ENCODE assay signal across 12 cellular contexts in the genomic region with DNA sequence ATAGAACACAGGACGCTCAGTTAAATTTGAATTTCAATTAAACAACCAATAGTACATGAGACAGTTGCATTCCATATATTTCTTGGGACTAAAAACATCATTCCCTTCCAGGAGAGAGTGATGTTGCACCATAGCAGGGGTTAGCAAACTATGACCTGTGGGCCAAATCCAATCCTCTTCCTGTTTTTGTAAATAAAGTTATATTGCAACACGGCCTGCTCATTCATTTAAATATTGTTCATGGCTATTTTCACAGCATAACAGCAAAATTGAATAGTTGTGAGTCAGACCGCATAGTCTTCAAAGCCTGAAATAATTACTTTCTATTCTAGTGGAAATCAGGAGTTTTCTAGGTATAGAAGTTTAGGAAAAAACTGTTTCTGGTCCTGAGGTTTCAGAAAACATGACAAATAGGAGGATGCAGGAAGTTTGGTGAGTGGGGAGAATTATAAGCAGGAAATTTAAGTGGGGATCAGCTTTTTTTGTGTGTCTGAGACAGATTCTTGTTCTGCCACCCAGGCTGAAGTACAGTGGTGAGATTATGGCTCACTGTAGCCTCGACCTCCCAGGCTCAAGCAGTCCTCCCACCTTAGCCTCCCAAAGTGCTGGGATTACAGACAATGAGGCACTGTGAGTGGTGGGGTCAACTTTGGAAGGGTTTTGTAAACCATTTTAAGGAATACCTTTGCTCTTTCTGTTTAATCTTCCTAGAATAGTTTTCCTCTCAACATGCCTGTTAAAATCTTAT.
A peak's percentile ranks its signal among the peaks of the same experiment; 100 is the strongest.
DNase-seq lines count a peak whose midpoint lies in the region; ATAC-seq and TF ChIP-seq lines count a peak whose summit lies in the region.
"Had no signal": no experiment of that assay in that cellular context is flagged by ENCODE, and none has a peak within 500 bp of the region (broad histone marks: within the 10 kb centered on the region; RNA-seq: fewer than 3 reads in every experiment).

No MANE protein-coding gene starts in this region.

- no peak overlapping the region for H3K27ac ChIP-seq in foreskin keratinocyte

- H3K9ac ChIP-seq in adipocyte (ENCODE audit: low read length), result no peak overlapping the region

- H3K27me3 ChIP-seq in adipocyte (replicated peaks; ENCODE audit: control insufficient read depth, insufficient read depth, low read length) (no peaks in the 10 kb centered on the region), foreskin keratinocyte (no peaks in the 10 kb centered on the region)

- ATAC-seq in foreskin keratinocyte, result no peak
- no peak for ATAC-seq in HG03135 (IDR thresholded peaks at IDR 0.05; ENCODE audit: unreplicated experiment)
- ATAC-seq in HG03196 (IDR thresholded peaks at IDR 0.05; ENCODE audit: unreplicated experiment), result no peak
- ATAC-seq in GM21825 (IDR thresholded peaks at IDR 0.05; ENCODE audit: unreplicated experiment), result no peak

- TF ChIP-seq CTCF in AG09319 (IDR thresholded peaks at IDR 0.05; ENCODE audit: low read depth, low read length) (no peak), foreskin keratinocyte (conservative IDR thresholded peaks at IDR 0.05) (no peak)

- peak overlapping the region; percentile 46 for H3K4me3 ChIP-seq in adipocyte (ENCODE audit: low read length)

- no peaks in the 10 kb centered on the region for H3K9me3 ChIP-seq in adipocyte (ENCODE audit: control insufficient read depth, low read length)

- peaks cover 35% of the 10 kb centered on the region for H3K4me1 ChIP-seq in adipocyte (ENCODE audit: control insufficient read depth, insufficient read depth, low read length)
- H3K4me1 ChIP-seq in foreskin keratinocyte, result peaks cover 39% of the 10 kb centered on the region

- DNase-seq in AG09319 (ENCODE audit: extremely low read depth, low read depth) (peak; percentile 30), M059J (ENCODE audit: low read depth) (peak; percentile 81), adipocyte (ENCODE audit: low read depth) (peak; percentile 44), foreskin keratinocyte (peak; percentile 13 to 34), D341Med (ENCODE audit: low spot score) (no peak)
- DNase-seq: activated CD8-positive, alpha-beta memory T cell treated with anti-CD3 and anti-CD28 coated beads, Interleukin-2, amount 50 U/mL, for 48 hours; C1 segment of cervical spinal cord; NCI-H1092; stimulated activated naive CD4-positive, alpha-beta T cell had no signal

- no peaks in the 10 kb centered on the region for H3K36me3 ChIP-seq in adipocyte (ENCODE audit: control insufficient read depth, insufficient read depth, low read length, severe bottlenecking)
